29 cellular contexts compared by ENCODE assay signal in genomic region chr9:4959028-4959427, GRCh38.
"Had no signal": no experiment of that assay in that cellular context is flagged by ENCODE, and none has a peak within 500 bp of the region (broad histone marks: within the 10 kb centered on the region; RNA-seq: fewer than 3 reads in every experiment).

No MANE protein-coding gene starts in this region.

- H3K4me1 ChIP-seq: body of pancreas had no signal

- H3K27ac ChIP-seq: body of pancreas, PC-9 had no signal

- H3K4me3 ChIP-seq: body of pancreas, PC-9 had no signal

- H3K27me3 ChIP-seq: body of pancreas had no signal

- FAIRE-seq: TTC549 had no signal

- H3K4me1 Mint-ChIP-seq: activated naive CD4-positive, alpha-beta T cell treated with anti-CD3 and anti-CD28 coated beads, Interleukin-2, amount 50 U/mL, for 24 hours; T-helper 17 cell had no signal

- H3K4me2 ChIP-seq: PC-9 had no signal

- H3K9me3 ChIP-seq: body of pancreas had no signal

- H3K4me3 Mint-ChIP-seq: activated CD8-positive, alpha-beta T cell treated with anti-CD3 and anti-CD28 coated beads, Interleukin-2, amount 10 ng/mL, durations not matched to agents 7 days and 5 days; activated naive CD4-positive, alpha-beta T cell treated with anti-CD3 and anti-CD28 coated beads, Interleukin-2, amount 50 U/mL, for 24 hours; activated T-helper 1 cell treated with anti-CD3 and anti-CD28 coated beads, Interleukin-12 subunit alpha, Interleukin-12 subunit beta, Interleukin-2, Interleukin-4 antibody, amounts not matched to agents 30 ng/mL and 10 ng/mL and 1 ng/mL, durations not matched to agents 14 hours and 24 hours and 36 hours; T-helper 17 cell had no signal

- H3K27me3 Mint-ChIP-seq: activated naive CD4-positive, alpha-beta T cell treated with anti-CD3 and anti-CD28 coated beads, Interleukin-2, amount 50 U/mL, for 24 hours; T-helper 17 cell had no signal

- H3K27ac Mint-ChIP-seq: activated CD8-positive, alpha-beta T cell treated with anti-CD3 and anti-CD28 coated beads, Interleukin-2, amount 10 ng/mL, durations not matched to agents 7 days and 5 days; activated naive CD4-positive, alpha-beta T cell treated with anti-CD3 and anti-CD28 coated beads, Interleukin-2, amount 50 U/mL, for 24 hours; activated T-helper 1 cell treated with anti-CD3 and anti-CD28 coated beads, Interleukin-12 subunit alpha, Interleukin-12 subunit beta, Interleukin-2, Interleukin-4 antibody, amounts not matched to agents 30 ng/mL and 10 ng/mL and 1 ng/mL, durations not matched to agents 14 hours and 24 hours and 36 hours; T-helper 17 cell had no signal

- DNase-seq: activated CD4-positive, alpha-beta T cell treated with anti-CD3 and anti-CD28 coated beads for 48 hours; activated CD4-positive, alpha-beta T cell treated with anti-CD3 and anti-CD28 coated beads, Interleukin-2, amount 50 U/mL, for 4 hours; activated CD4-positive, CD25-positive, alpha-beta regulatory T cell treated with anti-CD3 and anti-CD28 coated beads, Interleukin-2, amount 50 U/mL, for 72 hours; activated CD8-positive, alpha-beta memory T cell treated with anti-CD3 and anti-CD28 coated beads, Interleukin-2, amount 50 U/mL, for 48 hours; activated CD8-positive, alpha-beta T cell treated with anti-CD3 and anti-CD28 coated beads, Interleukin-2, amount 10 ng/mL, durations not matched to agents 7 days and 5 days; activated effector memory CD4-positive, alpha-beta T cell treated with Interleukin-2 at 50 U/mL for 16 hours; activated naive CD4-positive, alpha-beta T cell; activated T-cell treated with anti-CD3 and anti-CD28 coated beads, Interleukin-2, amount 50 U/mL, for 1 hour; aorta; body of pancreas; central memory CD4-positive, alpha-beta T cell; Kasumi-1; KBM-7; NCI-H1092; NCI-H1417 treated with DMSO at 0.1 percent for 48 hours; NCI-H1694; NCI-H2029; NCI-H2107; NCI-H2171 treated with DMSO at 0.1 percent for 48 hours; NCI-H226; NCI-H510A; NCI-H526 treated with DMSO at 0.1 percent for 48 hours; PC-9; SIG-M5; T-helper 17 cell; T-helper 9 cell had no signal

- H2AFZ ChIP-seq: PC-9 had no signal

- ATAC-seq: activated CD8-positive, alpha-beta T cell treated with anti-CD3 and anti-CD28 coated beads, Interleukin-2, amount 10 ng/mL, durations not matched to agents 7 days and 5 days; body of pancreas; T-helper 17 cell had no signal
